In the genomic region with DNA sequence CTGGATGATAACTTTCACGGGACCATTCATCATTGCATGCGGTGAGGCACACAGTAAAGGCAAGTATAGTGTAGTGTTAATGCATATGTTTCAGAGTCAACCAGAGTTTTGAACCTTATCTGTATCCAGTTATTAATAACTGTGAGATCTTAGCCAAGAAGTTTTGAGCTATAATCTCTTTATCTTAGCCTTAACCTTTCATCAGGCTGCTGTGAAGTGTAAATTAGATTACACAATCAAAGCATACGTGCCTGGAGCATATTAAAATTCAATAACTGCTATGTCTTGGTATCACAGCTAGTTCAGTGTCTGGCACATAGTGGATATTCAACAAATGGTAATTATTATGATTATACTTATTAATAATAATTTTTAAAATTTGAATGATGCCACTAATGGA, we compare ENCODE assay signal across 29 cellular contexts.
"Had no signal": no experiment of that assay in that cellular context is flagged by ENCODE, and none has a peak within 500 bp of the region (broad histone marks: within the 10 kb centered on the region; RNA-seq: fewer than 3 reads in every experiment).

No MANE protein-coding gene starts in this region.

- H3K36me3 ChIP-seq: neural progenitor cell, ovary, right lobe of liver, sigmoid colon, suprapubic skin, tibial artery, transverse colon, upper lobe of right lung, uterus had no signal

- H3K27ac Mint-ChIP-seq: natural killer cell; nephron; neural progenitor cell; progenitor cell of endocrine pancreas; stimulated activated effector memory CD8-positive, alpha-beta T cell treated with anti-CD3 and anti-CD28 coated beads, Interleukin-12 subunit alpha, Interleukin-12 subunit beta, amount 100 ng/mL, for 72 hours; stimulated activated naive B cell treated with anti-CD40 and anti-IgM and Interleukin-4, amounts not matched to agents 10 μg/mL and 1 μg/mL and 100 μg/mL, for 72 hours; type B pancreatic cell had no signal

- FAIRE-seq: small intestine had no signal

- DNase-seq: natural killer cell; occipital lobe; ovary; posterior cingulate gyrus; psoas muscle; right cardiac atrium; right lobe of liver; sigmoid colon; small intestine; stimulated activated CD4-positive, alpha-beta T cell treated with anti-CD3 and anti-CD28 coated beads, Interleukin-15, amount 100 ng/mL, for 24 hours; stimulated activated CD4-positive, alpha-beta T cell treated with anti-CD3 and anti-CD28 coated beads, Interleukin-2, amount 100 ng/mL, for 24 hours; stimulated activated CD4-positive, alpha-beta T cell treated with anti-CD3 and anti-CD28 coated beads, Interleukin-2, amount 100 ng/mL, for 48 hours; stimulated activated CD4-positive, alpha-beta T cell treated with anti-CD3 and anti-CD28 coated beads, Interleukin-4, amount 100 ng/mL, for 24 hours; stimulated activated naive B cell treated with anti-CD40 and anti-IgM and Interleukin-4, amounts not matched to agents 10 μg/mL and 1 μg/mL and 100 μg/mL, for 72 hours; stimulated activated naive CD4-positive, alpha-beta T cell treated with Interleukin-2 at 50 U/mL for 16 hours; stimulated activated naive CD8-positive, alpha-beta T cell treated with anti-CD3 and anti-CD28 coated beads, Interleukin-15, amount 100 ng/mL, for 72 hours; substantia nigra; testis; tibial artery; transverse colon; upper lobe of right lung; uterus had no signal

- H3K4me2 ChIP-seq: neural progenitor cell had no signal

- H3K4me3 ChIP-seq: neural progenitor cell, ovary, psoas muscle, right lobe of liver, sigmoid colon, suprapubic skin, testis, tibial artery, transverse colon, upper lobe of right lung, uterus had no signal

- H2AFZ ChIP-seq: neural progenitor cell, parathyroid adenoma had no signal

- H3K27me3 ChIP-seq: neural progenitor cell, ovary, right lobe of liver, sigmoid colon, testis, upper lobe of right lung, uterus had no signal

- H3K4me1 Mint-ChIP-seq: natural killer cell; nephron; stimulated activated effector memory CD8-positive, alpha-beta T cell treated with anti-CD3 and anti-CD28 coated beads, Interleukin-12 subunit alpha, Interleukin-12 subunit beta, amount 100 ng/mL, for 72 hours; stimulated activated naive B cell treated with anti-CD40 and anti-IgM and Interleukin-4, amounts not matched to agents 10 μg/mL and 1 μg/mL and 100 μg/mL, for 72 hours; stimulated activated naive CD8-positive, alpha-beta T cell treated with anti-CD3 and anti-CD28 coated beads, Interleukin-15, amount 100 ng/mL, for 72 hours had no signal

- H3K36me3 Mint-ChIP-seq: natural killer cell; neural progenitor cell; stimulated activated effector memory CD8-positive, alpha-beta T cell treated with anti-CD3 and anti-CD28 coated beads, Interleukin-12 subunit alpha, Interleukin-12 subunit beta, amount 100 ng/mL, for 72 hours; stimulated activated naive B cell treated with anti-CD40 and anti-IgM and Interleukin-4, amounts not matched to agents 10 μg/mL and 1 μg/mL and 100 μg/mL, for 72 hours; type B pancreatic cell had no signal

- H3K9ac ChIP-seq: neural progenitor cell, parathyroid adenoma had no signal

- H3K4me1 ChIP-seq: parathyroid adenoma, psoas muscle, sigmoid colon, testis, tibial artery, transverse colon, upper lobe of right lung, uterus had no signal

- H3K27ac ChIP-seq: neural progenitor cell, ovary, parathyroid adenoma, psoas muscle, right lobe of liver, sigmoid colon, suprapubic skin, testis, tibial artery, transverse colon, upper lobe of right lung, uterus had no signal

- H3K79me2 ChIP-seq: parathyroid adenoma had no signal

- H3K4me3 Mint-ChIP-seq: natural killer cell; nephron; neural progenitor cell; stimulated activated effector memory CD8-positive, alpha-beta T cell treated with anti-CD3 and anti-CD28 coated beads, Interleukin-12 subunit alpha, Interleukin-12 subunit beta, amount 100 ng/mL, for 72 hours; stimulated activated naive B cell treated with anti-CD40 and anti-IgM and Interleukin-4, amounts not matched to agents 10 μg/mL and 1 μg/mL and 100 μg/mL, for 72 hours; stimulated activated naive CD8-positive, alpha-beta T cell treated with anti-CD3 and anti-CD28 coated beads, Interleukin-15, amount 100 ng/mL, for 72 hours; type B pancreatic cell had no signal

- ATAC-seq: natural killer cell; psoas muscle; right cardiac atrium; right lobe of liver; stimulated activated effector memory CD8-positive, alpha-beta T cell treated with anti-CD3 and anti-CD28 coated beads, Interleukin-12 subunit alpha, Interleukin-12 subunit beta, amount 100 ng/mL, for 72 hours; stimulated activated naive B cell treated with anti-CD40 and anti-IgM and Interleukin-4, amounts not matched to agents 10 μg/mL and 1 μg/mL and 100 μg/mL, for 72 hours; stimulated activated naive CD8-positive, alpha-beta T cell treated with anti-CD3 and anti-CD28 coated beads, Interleukin-15, amount 100 ng/mL, for 72 hours; upper lobe of right lung had no signal

- H3K9me3 Mint-ChIP-seq: natural killer cell; neural progenitor cell; stimulated activated effector memory CD8-positive, alpha-beta T cell treated with anti-CD3 and anti-CD28 coated beads, Interleukin-12 subunit alpha, Interleukin-12 subunit beta, amount 100 ng/mL, for 72 hours; stimulated activated naive B cell treated with anti-CD40 and anti-IgM and Interleukin-4, amounts not matched to agents 10 μg/mL and 1 μg/mL and 100 μg/mL, for 72 hours; stimulated activated naive CD8-positive, alpha-beta T cell treated with anti-CD3 and anti-CD28 coated beads, Interleukin-15, amount 100 ng/mL, for 72 hours had no signal

- H3K9me3 ChIP-seq: ovary, psoas muscle, right lobe of liver, sigmoid colon, suprapubic skin, testis, transverse colon, upper lobe of right lung, uterus had no signal
